1 cellular context compared by ENCODE assay signal in the genomic region with DNA sequence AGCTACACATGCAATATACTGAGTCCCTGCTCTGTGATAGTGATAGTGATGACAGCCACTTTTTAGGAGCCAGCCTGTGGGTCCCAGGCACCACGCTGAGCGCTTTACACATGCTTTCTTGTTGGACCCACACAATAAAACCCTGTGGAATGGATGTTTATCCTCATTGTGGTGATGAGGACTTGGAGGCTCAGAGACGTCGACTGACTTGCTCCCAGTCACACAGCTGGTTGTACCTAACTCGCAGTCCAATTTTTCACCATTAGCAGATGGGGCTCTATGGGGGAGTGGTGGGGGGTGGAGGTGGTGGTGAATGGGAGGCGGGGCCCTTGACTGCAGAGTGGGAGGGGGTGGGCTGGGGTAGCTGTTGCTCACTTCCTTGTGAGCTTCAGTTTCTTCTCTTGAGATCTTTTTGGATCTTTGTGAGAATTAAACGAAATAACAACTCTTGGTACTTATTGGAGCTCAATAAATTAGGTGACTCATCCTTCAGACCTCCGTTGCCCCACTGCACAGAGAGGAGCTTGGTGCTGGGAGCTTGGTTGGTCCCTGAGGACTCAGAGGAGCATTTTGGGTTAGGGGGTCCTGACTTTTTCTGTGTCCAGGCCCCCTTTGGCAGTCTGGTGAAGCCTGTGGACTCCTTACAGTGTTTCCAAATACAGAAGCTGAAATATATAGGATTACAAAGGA.
TF ChIP-seq lines count a peak whose summit lies in the region.

No MANE protein-coding gene starts in this region.

TF ChIP-seq in GM23338, 12 proteins besides CTCF, POLR2A, EP300 and RAD21:
- TF ChIP-seq EZH2phosphoT487 (IDR thresholded peaks at IDR 0.05; ENCODE audit: unreplicated experiment), result no peak
- TF ChIP-seq STAT1 (IDR thresholded peaks at IDR 0.05; ENCODE audit: unreplicated experiment), result no peak
- TF ChIP-seq CREB1 (CRISPR knock-in tag; IDR thresholded peaks at IDR 0.05; ENCODE audit: low read depth), result no peak
- TF ChIP-seq, protein P1, sequence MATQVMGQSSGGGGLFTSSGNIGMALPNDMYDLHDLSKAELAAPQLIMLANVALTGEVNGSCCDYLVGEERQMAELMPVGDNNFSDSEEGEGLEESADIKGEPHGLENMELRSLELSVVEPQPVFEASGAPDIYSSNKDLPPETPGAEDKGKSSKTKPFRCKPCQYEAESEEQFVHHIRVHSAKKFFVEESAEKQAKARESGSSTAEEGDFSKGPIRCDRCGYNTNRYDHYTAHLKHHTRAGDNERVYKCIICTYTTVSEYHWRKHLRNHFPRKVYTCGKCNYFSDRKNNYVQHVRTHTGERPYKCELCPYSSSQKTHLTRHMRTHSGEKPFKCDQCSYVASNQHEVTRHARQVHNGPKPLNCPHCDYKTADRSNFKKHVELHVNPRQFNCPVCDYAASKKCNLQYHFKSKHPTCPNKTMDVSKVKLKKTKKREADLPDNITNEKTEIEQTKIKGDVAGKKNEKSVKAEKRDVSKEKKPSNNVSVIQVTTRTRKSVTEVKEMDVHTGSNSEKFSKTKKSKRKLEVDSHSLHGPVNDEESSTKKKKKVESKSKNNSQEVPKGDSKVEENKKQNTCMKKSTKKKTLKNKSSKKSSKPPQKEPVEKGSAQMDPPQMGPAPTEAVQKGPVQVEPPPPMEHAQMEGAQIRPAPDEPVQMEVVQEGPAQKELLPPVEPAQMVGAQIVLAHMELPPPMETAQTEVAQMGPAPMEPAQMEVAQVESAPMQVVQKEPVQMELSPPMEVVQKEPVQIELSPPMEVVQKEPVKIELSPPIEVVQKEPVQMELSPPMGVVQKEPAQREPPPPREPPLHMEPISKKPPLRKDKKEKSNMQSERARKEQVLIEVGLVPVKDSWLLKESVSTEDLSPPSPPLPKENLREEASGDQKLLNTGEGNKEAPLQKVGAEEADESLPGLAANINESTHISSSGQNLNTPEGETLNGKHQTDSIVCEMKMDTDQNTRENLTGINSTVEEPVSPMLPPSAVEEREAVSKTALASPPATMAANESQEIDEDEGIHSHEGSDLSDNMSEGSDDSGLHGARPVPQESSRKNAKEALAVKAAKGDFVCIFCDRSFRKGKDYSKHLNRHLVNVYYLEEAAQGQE (IDR thresholded peaks at IDR 0.05; ENCODE audit: unreplicated experiment), result no peak
- TF ChIP-seq NANOG (IDR thresholded peaks at IDR 0.05; ENCODE audit: borderline replicate concordance), result no peak
- TF ChIP-seq, protein P2, sequence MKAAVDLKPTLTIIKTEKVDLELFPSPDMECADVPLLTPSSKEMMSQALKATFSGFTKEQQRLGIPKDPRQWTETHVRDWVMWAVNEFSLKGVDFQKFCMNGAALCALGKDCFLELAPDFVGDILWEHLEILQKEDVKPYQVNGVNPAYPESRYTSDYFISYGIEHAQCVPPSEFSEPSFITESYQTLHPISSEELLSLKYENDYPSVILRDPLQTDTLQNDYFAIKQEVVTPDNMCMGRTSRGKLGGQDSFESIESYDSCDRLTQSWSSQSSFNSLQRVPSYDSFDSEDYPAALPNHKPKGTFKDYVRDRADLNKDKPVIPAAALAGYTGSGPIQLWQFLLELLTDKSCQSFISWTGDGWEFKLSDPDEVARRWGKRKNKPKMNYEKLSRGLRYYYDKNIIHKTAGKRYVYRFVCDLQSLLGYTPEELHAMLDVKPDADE (IDR thresholded peaks at IDR 0.05), result no peak
- no peak for TF ChIP-seq ZNF114 (CRISPR knock-in tag; IDR thresholded peaks at IDR 0.05)
- TF ChIP-seq POLR2AphosphoS5 (IDR thresholded peaks at IDR 0.05; ENCODE audit: low read depth), result no peak
- TF ChIP-seq, protein P3, sequence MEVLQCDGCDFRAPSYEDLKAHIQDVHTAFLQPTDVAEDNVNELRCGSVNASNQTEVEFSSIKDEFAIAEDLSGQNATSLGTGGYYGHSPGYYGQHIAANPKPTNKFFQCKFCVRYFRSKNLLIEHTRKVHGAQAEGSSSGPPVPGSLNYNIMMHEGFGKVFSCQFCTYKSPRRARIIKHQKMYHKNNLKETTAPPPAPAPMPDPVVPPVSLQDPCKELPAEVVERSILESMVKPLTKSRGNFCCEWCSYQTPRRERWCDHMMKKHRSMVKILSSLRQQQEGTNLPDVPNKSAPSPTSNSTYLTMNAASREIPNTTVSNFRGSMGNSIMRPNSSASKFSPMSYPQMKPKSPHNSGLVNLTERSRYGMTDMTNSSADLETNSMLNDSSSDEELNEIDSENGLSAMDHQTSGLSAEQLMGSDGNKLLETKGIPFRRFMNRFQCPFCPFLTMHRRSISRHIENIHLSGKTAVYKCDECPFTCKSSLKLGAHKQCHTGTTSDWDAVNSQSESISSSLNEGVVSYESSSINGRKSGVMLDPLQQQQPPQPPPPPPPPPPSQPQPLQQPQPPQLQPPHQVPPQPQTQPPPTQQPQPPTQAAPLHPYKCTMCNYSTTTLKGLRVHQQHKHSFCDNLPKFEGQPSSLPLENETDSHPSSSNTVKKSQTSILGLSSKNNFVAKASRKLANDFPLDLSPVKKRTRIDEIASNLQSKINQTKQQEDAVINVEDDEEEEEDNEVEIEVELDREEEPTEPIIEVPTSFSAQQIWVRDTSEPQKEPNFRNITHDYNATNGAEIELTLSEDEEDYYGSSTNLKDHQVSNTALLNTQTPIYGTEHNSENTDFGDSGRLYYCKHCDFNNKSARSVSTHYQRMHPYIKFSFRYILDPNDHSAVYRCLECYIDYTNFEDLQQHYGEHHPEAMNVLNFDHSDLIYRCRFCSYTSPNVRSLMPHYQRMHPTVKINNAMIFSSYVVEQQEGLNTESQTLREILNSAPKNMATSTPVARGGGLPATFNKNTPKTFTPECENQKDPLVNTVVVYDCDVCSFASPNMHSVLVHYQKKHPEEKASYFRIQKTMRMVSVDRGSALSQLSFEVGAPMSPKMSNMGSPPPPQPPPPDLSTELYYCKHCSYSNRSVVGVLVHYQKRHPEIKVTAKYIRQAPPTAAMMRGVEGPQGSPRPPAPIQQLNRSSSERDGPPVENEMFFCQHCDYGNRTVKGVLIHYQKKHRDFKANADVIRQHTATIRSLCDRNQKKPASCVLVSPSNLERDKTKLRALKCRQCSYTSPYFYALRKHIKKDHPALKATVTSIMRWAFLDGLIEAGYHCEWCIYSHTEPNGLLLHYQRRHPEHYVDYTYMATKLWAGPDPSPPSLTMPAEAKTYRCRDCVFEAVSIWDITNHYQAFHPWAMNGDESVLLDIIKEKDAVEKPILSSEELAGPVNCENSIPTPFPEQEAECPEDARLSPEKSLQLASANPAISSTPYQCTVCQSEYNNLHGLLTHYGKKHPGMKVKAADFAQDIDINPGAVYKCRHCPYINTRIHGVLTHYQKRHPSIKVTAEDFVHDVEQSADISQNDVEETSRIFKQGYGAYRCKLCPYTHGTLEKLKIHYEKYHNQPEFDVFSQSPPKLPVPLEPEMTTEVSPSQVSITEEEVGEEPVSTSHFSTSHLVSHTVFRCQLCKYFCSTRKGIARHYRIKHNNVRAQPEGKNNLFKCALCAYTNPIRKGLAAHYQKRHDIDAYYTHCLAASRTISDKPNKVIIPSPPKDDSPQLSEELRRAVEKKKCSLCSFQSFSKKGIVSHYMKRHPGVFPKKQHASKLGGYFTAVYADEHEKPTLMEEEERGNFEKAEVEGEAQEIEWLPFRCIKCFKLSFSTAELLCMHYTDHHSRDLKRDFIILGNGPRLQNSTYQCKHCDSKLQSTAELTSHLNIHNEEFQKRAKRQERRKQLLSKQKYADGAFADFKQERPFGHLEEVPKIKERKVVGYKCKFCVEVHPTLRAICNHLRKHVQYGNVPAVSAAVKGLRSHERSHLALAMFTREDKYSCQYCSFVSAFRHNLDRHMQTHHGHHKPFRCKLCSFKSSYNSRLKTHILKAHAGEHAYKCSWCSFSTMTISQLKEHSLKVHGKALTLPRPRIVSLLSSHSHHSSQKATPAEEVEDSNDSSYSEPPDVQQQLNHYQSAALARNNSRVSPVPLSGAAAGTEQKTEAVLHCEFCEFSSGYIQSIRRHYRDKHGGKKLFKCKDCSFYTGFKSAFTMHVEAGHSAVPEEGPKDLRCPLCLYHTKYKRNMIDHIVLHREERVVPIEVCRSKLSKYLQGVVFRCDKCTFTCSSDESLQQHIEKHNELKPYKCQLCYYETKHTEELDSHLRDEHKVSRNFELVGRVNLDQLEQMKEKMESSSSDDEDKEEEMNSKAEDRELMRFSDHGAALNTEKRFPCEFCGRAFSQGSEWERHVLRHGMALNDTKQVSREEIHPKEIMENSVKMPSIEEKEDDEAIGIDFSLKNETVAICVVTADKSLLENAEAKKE (CRISPR knock-in tag; IDR thresholded peaks at IDR 0.05), result no peak
- TF ChIP-seq EZH2 (IDR thresholded peaks at IDR 0.05; ENCODE audit: low read depth, unreplicated experiment), result no peak
TF ChIP-seq in GM23338: peak in this region for 0.
